26 cellular contexts compared by ENCODE assay signal in genomic region chr9:94938384-94938783, GRCh38.
DNase-seq lines count a peak whose midpoint lies in the region; ATAC-seq, FAIRE-seq and TF ChIP-seq lines count a peak whose summit lies in the region.
"Had no signal": no experiment of that assay in that cellular context is flagged by ENCODE, and none has a peak within 500 bp of the region (broad histone marks: within the 10 kb centered on the region; RNA-seq: fewer than 3 reads in every experiment).

No MANE protein-coding gene starts in this region.

- no peaks in the 10 kb centered on the region for H4K20me1 ChIP-seq in GM23338 (replicated peaks; ENCODE audit: insufficient read depth)
- H4K20me1 ChIP-seq in endothelial cell of umbilical vein (replicated peaks; ENCODE audit: control insufficient read depth, extremely low read depth, insufficient read depth, low read length): no peaks in the 10 kb centered on the region

- no peaks in the 10 kb centered on the region for H3K27me3 ChIP-seq in GM23338 (ENCODE audit: insufficient read depth)
- H3K27me3 ChIP-seq in endothelial cell of umbilical vein (ENCODE audit: control insufficient read depth in 2 of 2, insufficient read depth in 2 of 2, low read length in 2 of 2): no peaks in the 10 kb centered on the region
- H3K27me3 ChIP-seq: vagina had no signal

- DNase-seq in GM23338 (ENCODE audit: low spot score): peak; percentile 23
- DNase-seq in WTC11 (ENCODE audit: low spot score): no peak
- no peak for DNase-seq in endothelial cell of umbilical vein (ENCODE audit: low read depth, low spot score)
- DNase-seq in CD1c-positive myeloid dendritic cell (ENCODE audit: extremely low spot score): no peak
- DNase-seq in NCI-H2081 treated with DMSO at 0.1 percent for 48 hours (lab: John Stamatoyannopoulos, UW): no peak
- DNase-seq: activated CD4-positive, alpha-beta T cell treated with anti-CD3 and anti-CD28 coated beads for 48 hours; activated CD8-positive, alpha-beta memory T cell treated with anti-CD3 and anti-CD28 coated beads, Interleukin-2, amount 10 ng/mL, durations not matched to agents 7 days and 5 days; activated naive CD8-positive, alpha-beta T cell treated with anti-CD3 and anti-CD28 coated beads for 36 hours; CD8-positive, alpha-beta T cell; effector memory CD4-positive, alpha-beta T cell; GOT3; Karpas-422; naive thymus-derived CD4-positive, alpha-beta T cell; NCI-H1694; NCI-H2171; NCI-H526 treated with DMSO at 0.1 percent for 48 hours; occipital lobe; retina; small intestine; stimulated activated CD4-positive, alpha-beta T cell treated with anti-CD3 and anti-CD28 coated beads, Interleukin-2, amount 100 ng/mL, for 24 hours had no signal

- H3K36me3 Mint-ChIP-seq in GM23338 (ENCODE audit: low read depth): no peaks in the 10 kb centered on the region; the same call in 2 of the 3 replicates
- peaks cover 3% of the 10 kb centered on the region; the same call in 1 of the 2 replicates for H3K36me3 Mint-ChIP-seq in WTC11
- H3K36me3 Mint-ChIP-seq: activated CD8-positive, alpha-beta memory T cell treated with anti-CD3 and anti-CD28 coated beads, Interleukin-2, amount 10 ng/mL, durations not matched to agents 7 days and 5 days; activated naive CD8-positive, alpha-beta T cell treated with anti-CD3 and anti-CD28 coated beads for 36 hours had no signal

- H3K4me2 ChIP-seq in GM23338 (0 out of 2 replicates have a peak overlapping the region, but pooled peaks have one; percentile 19), endothelial cell of umbilical vein (ENCODE audit: insufficient read depth, low read length) (no peak overlapping the region)

- no peaks in the 10 kb centered on the region for H3K9me3 ChIP-seq in endothelial cell of umbilical vein (replicated peaks; ENCODE audit: control insufficient read depth, insufficient read depth, low read length)
- H3K9me3 ChIP-seq: vagina had no signal

- intact Hi-C loops in endothelial cell of umbilical vein (cut with micrococcal nuclease): no loop called here

- FAIRE-seq in endothelial cell of umbilical vein (lab: Jason Lieb, UNC): no peak
- FAIRE-seq: frontal cortex, small intestine had no signal

- H3K27ac Mint-ChIP-seq in GM23338 (peak overlapping the region; percentile 15; the same call in 1 of the 2 replicates), WTC11 (peak overlapping the region; percentile 1; the same call in 1 of the 2 replicates)
- H3K27ac Mint-ChIP-seq: activated CD8-positive, alpha-beta memory T cell treated with anti-CD3 and anti-CD28 coated beads, Interleukin-2, amount 10 ng/mL, durations not matched to agents 7 days and 5 days; activated naive CD8-positive, alpha-beta T cell treated with anti-CD3 and anti-CD28 coated beads for 36 hours; CD8-positive, alpha-beta T cell; naive thymus-derived CD4-positive, alpha-beta T cell had no signal

- H3F3A ChIP-seq in GM23338 (replicated peaks; ENCODE audit: low read depth): no peaks in the 10 kb centered on the region

- no peak overlapping the region for H3K9ac ChIP-seq in endothelial cell of umbilical vein (replicated peaks; ENCODE audit: extremely low read depth, insufficient read depth, low read length)

- H3K4me1 Mint-ChIP-seq in GM23338: peaks cover 12% of the 10 kb centered on the region
- peaks cover 14% of the 10 kb centered on the region for H3K4me1 Mint-ChIP-seq in WTC11
- H3K4me1 Mint-ChIP-seq: activated CD8-positive, alpha-beta memory T cell treated with anti-CD3 and anti-CD28 coated beads, Interleukin-2, amount 10 ng/mL, durations not matched to agents 7 days and 5 days had no signal

- H3K79me2 ChIP-seq in GM23338 (replicated peaks; ENCODE audit: insufficient read depth) (no peaks in the 10 kb centered on the region), endothelial cell of umbilical vein (ENCODE audit: control insufficient read depth, insufficient read depth, low read length) (no peaks in the 10 kb centered on the region)

- TF ChIP-seq POLR2A in endothelial cell of umbilical vein (IDR thresholded peaks at IDR 0.05; ENCODE audit: low read depth, low read length) (no peak), GM18505 (IDR thresholded peaks at IDR 0.05; ENCODE audit: borderline replicate concordance, extremely low read depth, insufficient read depth, insufficient read length) (no peak)

- ATAC-seq in GM23338 (peak; percentile 57), WTC11 (peak; percentile 62), GM18505 (IDR thresholded peaks at IDR 0.05; ENCODE audit: unreplicated experiment) (no peak)
- ATAC-seq: activated CD8-positive, alpha-beta memory T cell treated with anti-CD3 and anti-CD28 coated beads, Interleukin-2, amount 10 ng/mL, durations not matched to agents 7 days and 5 days; CD8-positive, alpha-beta T cell; esophagus mucosa; naive thymus-derived CD4-positive, alpha-beta T cell had no signal

- H3K4me1 ChIP-seq in GM23338 (ENCODE audit: insufficient read depth) (peaks cover 6% of the 10 kb centered on the region), endothelial cell of umbilical vein (ENCODE audit: control insufficient read depth, extremely low read depth, insufficient read depth, low read length) (peaks cover 31% of the 10 kb centered on the region)

- dilution Hi-C loops in endothelial cell of umbilical vein (cut with MboI; ENCODE audit: extremely low pct_ligation_motif_present, low sequenced_read_pairs): no loop called here

- H3K4me3 Mint-ChIP-seq in GM23338 (no peak overlapping the region), WTC11 (no peak overlapping the region)
- H3K4me3 Mint-ChIP-seq: activated CD8-positive, alpha-beta memory T cell treated with anti-CD3 and anti-CD28 coated beads, Interleukin-2, amount 10 ng/mL, durations not matched to agents 7 days and 5 days; activated naive CD8-positive, alpha-beta T cell treated with anti-CD3 and anti-CD28 coated beads for 36 hours; CD8-positive, alpha-beta T cell; naive thymus-derived CD4-positive, alpha-beta T cell had no signal

- TF ChIP-seq CTCF in GM23338 (conservative IDR thresholded peaks at IDR 0.05; ENCODE audit: low read depth in 2 of 2): no peak
- TF ChIP-seq CTCF in WTC11 (IDR thresholded peaks at IDR 0.05): no peak
- no peak for TF ChIP-seq CTCF in endothelial cell of umbilical vein (IDR thresholded peaks at IDR 0.05; ENCODE audit: extremely low read depth in 1 of 2, insufficient read depth in 1 of 2, low read depth in 1 of 2, low read length in 2 of 2)

- H3K4me3 ChIP-seq in GM23338: no peak overlapping the region
- no peak overlapping the region for H3K4me3 ChIP-seq in endothelial cell of umbilical vein (replicated peaks in 1 of 3; ENCODE audit: insufficient read depth in 1 of 3, low read depth in 1 of 3, low read length in 3 of 3)
- H3K4me3 ChIP-seq: SK-N-MC, vagina had no signal

- BruUV-seq in endothelial cell of umbilical vein (replicated peaks; lab: Mats Ljungman, UMichigan): no TSS peak

- H3K36me3 ChIP-seq in GM23338 (ENCODE audit: insufficient read depth) (no peaks in the 10 kb centered on the region), endothelial cell of umbilical vein (ENCODE audit: control insufficient read depth in 2 of 2, extremely low read depth in 1 of 2, insufficient read depth in 2 of 2, low read length in 2 of 2) (no peaks in the 10 kb centered on the region)
- H3K36me3 ChIP-seq: vagina had no signal

- H3K9me1 ChIP-seq in endothelial cell of umbilical vein (replicated peaks; ENCODE audit: control insufficient read depth, extremely low read depth, insufficient read depth, low read length): no peaks in the 10 kb centered on the region

- H2AFZ ChIP-seq in GM23338: no peak overlapping the region
- no peak overlapping the region for H2AFZ ChIP-seq in endothelial cell of umbilical vein (ENCODE audit: low read depth, low read length)

- POLR2A ChIA-PET in WTC11 (lab: Charles Lee): no interaction called here
- POLR2A ChIA-PET in endothelial cell of umbilical vein (lab: Charles Lee): no interaction called here

- CTCF ChIA-PET in WTC11 (lab: Charles Lee): interaction anchor here (0.7 kb wide), 1 partner anchor 118 kb away, joined by 3 read pairs; no protein-coding TSS in a partner anchor
- CTCF ChIA-PET in endothelial cell of umbilical vein (lab: Charles Lee): interaction anchor here (1.3 to 1.4 kb wide), 2 partner anchors 13 to 88 kb away, joined by 3 to 5 read pairs; no protein-coding TSS in a partner anchor

- H3K9me3 Mint-ChIP-seq in GM23338 (no peaks in the 10 kb centered on the region; the same call in 2 of the 3 replicates), WTC11 (peaks cover 3% of the 10 kb centered on the region; the same call in 1 of the 2 replicates)
- H3K9me3 Mint-ChIP-seq: CD8-positive, alpha-beta T cell; naive thymus-derived CD4-positive, alpha-beta T cell had no signal

- H3K27me3 Mint-ChIP-seq in GM23338 (ENCODE audit: insufficient read depth, low read depth, poor library complexity) (peaks cover 5% of the 10 kb centered on the region), WTC11 (ENCODE audit: low read depth) (no peaks in the 10 kb centered on the region)
- H3K27me3 Mint-ChIP-seq: activated CD8-positive, alpha-beta memory T cell treated with anti-CD3 and anti-CD28 coated beads, Interleukin-2, amount 10 ng/mL, durations not matched to agents 7 days and 5 days; activated naive CD8-positive, alpha-beta T cell treated with anti-CD3 and anti-CD28 coated beads for 36 hours; naive thymus-derived CD4-positive, alpha-beta T cell had no signal

- H3K27ac ChIP-seq in GM23338 (ENCODE audit: low read depth): no peak overlapping the region
- H3K27ac ChIP-seq in endothelial cell of umbilical vein (ENCODE audit: insufficient read depth, low read depth, low read length): peak overlapping the region; percentile 45
- H3K27ac ChIP-seq in temporal lobe (ENCODE audit: low read depth, low read length): peak overlapping the region; percentile 20
- H3K27ac ChIP-seq: vagina had no signal

- H3K9me2 ChIP-seq in GM23338 (ENCODE audit: insufficient read depth): 0 out of 2 replicates have a peak, but pooled peaks cover 6% of the 10 kb centered on the region

TF ChIP-seq in WTC11, 78 proteins besides CTCF, POLR2A, EP300 and RAD21 (continues in another document):
- TF ChIP-seq HMGA2 (CRISPR knock-in tag; IDR thresholded peaks at IDR 0.05) (no peak), RORB (CRISPR knock-in tag; IDR thresholded peaks at IDR 0.05) (no peak)

TF ChIP-seq in endothelial cell of umbilical vein, 7 proteins besides CTCF, POLR2A, EP300 and RAD21 (continues in another document):
- TF ChIP-seq MYC (IDR thresholded peaks at IDR 0.05; ENCODE audit: low read depth, low read length) (no peak), MAX (IDR thresholded peaks at IDR 0.05; ENCODE audit: insufficient read depth, insufficient read length) (no peak), POLR2AphosphoS5 (IDR thresholded peaks at IDR 0.05; ENCODE audit: insufficient read depth, low read depth, low read length) (no peak), JUN (IDR thresholded peaks at IDR 0.05; ENCODE audit: borderline replicate concordance, insufficient read depth, insufficient read length, low read depth) (no peak), FOS (IDR thresholded peaks at IDR 0.05; ENCODE audit: borderline replicate concordance, insufficient read depth, low read length) (no peak), EZH2 (IDR thresholded peaks at IDR 0.05; ENCODE audit: borderline replicate concordance, low read depth, low read length, severe bottlenecking) (no peak)
